Comparison of ENCODE assay signal across 8 cellular contexts in genomic region chr11:125592305-125593112, GRCh38. TPM values are rescaled to one million over a fixed set of nuclear protein-coding genes. Genes with fewer than 3 reads are reported as not detected.
A peak's percentile ranks its signal among the peaks of the same experiment; 100 is the strongest.
DNase-seq lines count a peak whose midpoint lies in the region; ATAC-seq and FAIRE-seq lines count a peak whose summit lies in the region.

STT3A (plus strand) TSS chr11:125592852; CDS start chr11:125595916, 3,064 bp downstream.

- no peaks in the 10 kb centered on the region for H3K27me3 Mint-ChIP-seq in activated T-cell treated with anti-CD3 and anti-CD28 coated beads, Interleukin-2, amount 50 U/mL, for 72 hours (ENCODE audit: low read depth)

- H3K36me3 ChIP-seq in KOPT-K1 (ENCODE audit: insufficient read depth, low read length) (peaks cover 23% of the 10 kb centered on the region), muscle layer of colon (ENCODE audit: insufficient read depth, low read length) (peaks cover 8% of the 10 kb centered on the region)

- ATAC-seq in GM21786 (IDR thresholded peaks at IDR 0.05; ENCODE audit: unreplicated experiment) (peak; percentile 96), esophagus mucosa (peak; percentile 100)
- ATAC-seq in activated T-cell treated with anti-CD3 and anti-CD28 coated beads, Interleukin-2, amount 50 U/mL, for 72 hours (replicated peaks in 1 of 2), result peak; percentile 94 to 96

- peak; percentile 100 for DNase-seq in DMS79 (lab: John Stamatoyannopoulos, UW)
- DNase-seq in RCC 7860 (ENCODE audit: low spot score), result peak; percentile 99
- DNase-seq in activated T-cell treated with anti-CD3 and anti-CD28 coated beads, Interleukin-2, amount 50 U/mL, for 72 hours, result peak; percentile 97 to 98
- peak; percentile 93 for DNase-seq in stimulated activated CD8-positive, alpha-beta memory T cell treated with anti-CD3 and anti-CD28 coated beads, Interleukin-7, amount 100 ng/mL, for 24 hours (ENCODE audit: low read depth)

- FAIRE-seq in RCC 7860 (lab: Jason Lieb, UNC), result peak; percentile 91

- H3K9me3 ChIP-seq in KOPT-K1 (ENCODE audit: insufficient read depth, low read length, poor library complexity, severe bottlenecking) (no peaks in the 10 kb centered on the region), muscle layer of colon (ENCODE audit: low read length) (no peaks in the 10 kb centered on the region)

- peak within 1 kb of the TSS; percentile 73 for H3K27ac ChIP-seq in KOPT-K1 (ENCODE audit: low read depth, low read length, poor library complexity, severe bottlenecking)
- peak within 1 kb of the TSS; percentile 100 for H3K27ac ChIP-seq in muscle layer of colon (ENCODE audit: low read depth, low read length)

- H3K4me3 ChIP-seq in muscle layer of colon (ENCODE audit: low read depth in 1 of 2, low read length in 2 of 2), result peak within 1 kb of the TSS; percentile 84 to 98

- peak within 1 kb of the TSS; percentile 97 for H3K27ac Mint-ChIP-seq in activated T-cell treated with anti-CD3 and anti-CD28 coated beads, Interleukin-2, amount 50 U/mL, for 72 hours

- H3K4me1 ChIP-seq in muscle layer of colon (ENCODE audit: insufficient read depth, low read length), result peaks cover 19% of the 10 kb centered on the region

- H3K9ac ChIP-seq in muscle layer of colon (ENCODE audit: low read length), result peak within 1 kb of the TSS; percentile 99

- H3K27me3 ChIP-seq in muscle layer of colon (ENCODE audit: control insufficient read depth in 1 of 2, insufficient read depth in 2 of 2, low read length in 2 of 2), result no peaks in the 10 kb centered on the region

- H3K36me3 Mint-ChIP-seq in activated T-cell treated with anti-CD3 and anti-CD28 coated beads, Interleukin-2, amount 50 U/mL, for 72 hours (ENCODE audit: insufficient read depth in 2 of 2), result peaks cover 12 to 31% of the 10 kb centered on the region in 2 donors

- no peaks in the 10 kb centered on the region for H3K9me3 Mint-ChIP-seq in activated T-cell treated with anti-CD3 and anti-CD28 coated beads, Interleukin-2, amount 50 U/mL, for 72 hours

- H3K4me1 Mint-ChIP-seq in activated T-cell treated with anti-CD3 and anti-CD28 coated beads, Interleukin-2, amount 50 U/mL, for 72 hours (ENCODE audit: low read depth), result peaks cover 67% of the 10 kb centered on the region

- H3K4me3 Mint-ChIP-seq in activated T-cell treated with anti-CD3 and anti-CD28 coated beads, Interleukin-2, amount 50 U/mL, for 72 hours, result peak within 1 kb of the TSS; percentile 95 to 99

RNA-seq across cellular contexts. Expression of gene STT3A, which starts in this region (rescaled TPM):
- 100 to 1,000 TPM; 121 to 123 TPM for total RNA-seq in activated T-cell treated with anti-CD3 and anti-CD28 coated beads, Interleukin-2, amount 50 U/mL, for 72 hours
- total RNA-seq in esophagus mucosa, result 73.6 TPM

Comparison
In these comparisons a context has a peak if more than half of its experiments do, and no peak if none do; other contexts are left out.
1. Peak in every context shown above with its lines: DNase-seq, ATAC-seq, H3K4me3 ChIP-seq and H3K27ac ChIP-seq.